Comparison of ENCODE assay signal across 24 cellular contexts in genomic region chr6:80161438-80161837, GRCh38. TPM values are rescaled to one million over a fixed set of nuclear protein-coding genes. Genes with fewer than 3 reads are reported as not detected.
DNase-seq lines count a peak whose midpoint lies in the region; ATAC-seq, FAIRE-seq and TF ChIP-seq lines count a peak whose summit lies in the region.
"Had no signal": no experiment of that assay in that cellular context is flagged by ENCODE, and none has a peak within 500 bp of the region (broad histone marks: within the 10 kb centered on the region; RNA-seq: fewer than 3 reads in every experiment).

No MANE protein-coding gene starts in this region.

- FAIRE-seq in HepG2 (lab: Jason Lieb, UNC) = no peak
- FAIRE-seq: GM19239, RCC 7860 had no signal

- H3K9ac ChIP-seq in HepG2 (ENCODE audit: insufficient read depth, low read depth, low read length) = no peak overlapping the region
- H3K9ac ChIP-seq in PC-3 (ENCODE audit: low read length) = no peak overlapping the region

- TF ChIP-seq CTCF in HepG2 (CRISPR knock-in tag; IDR thresholded peaks at IDR 0.05) (no peak), right lobe of liver (IDR thresholded peaks at IDR 0.05) (no peak), WERI-Rb-1 (IDR thresholded peaks at IDR 0.05; ENCODE audit: low read depth, low read length) (no peak), PC-3 (conservative IDR thresholded peaks at IDR 0.05; ENCODE audit: low read depth, low read length) (no peak), tibial nerve (IDR thresholded peaks at IDR 0.05) (no peak)

- H3K4me1 ChIP-seq in HepG2 (ENCODE audit: insufficient read depth, low read length) (no peaks in the 10 kb centered on the region), right lobe of liver (peaks cover 0 to 11% (median 0%) of the 10 kb centered on the region in 4 donors), PC-3 (ENCODE audit: insufficient read depth, low read length) (peaks cover 19% of the 10 kb centered on the region), tibial nerve (no peaks in the 10 kb centered on the region)

- H3K36me3 ChIP-seq in HepG2 (replicated peaks in 1 of 2; ENCODE audit: control insufficient read depth in 1 of 2, insufficient read depth in 2 of 2, low read length in 2 of 2) (no peaks in the 10 kb centered on the region), right lobe of liver (no peaks in the 10 kb centered on the region), WERI-Rb-1 (no peaks in the 10 kb centered on the region), PC-3 (ENCODE audit: low read depth, low read length) (no peaks in the 10 kb centered on the region), tibial nerve (no peaks in the 10 kb centered on the region)
- H3K36me3 ChIP-seq: SJSA1 had no signal

- no peak overlapping the region for H3K27ac ChIP-seq in HepG2 (ENCODE audit: extremely low read length, insufficient read depth, low read length)
- H3K27ac ChIP-seq in right lobe of liver = no peak overlapping the region
- H3K27ac ChIP-seq in WERI-Rb-1 = no peak overlapping the region
- no peak overlapping the region for H3K27ac ChIP-seq in PC-3 (ENCODE audit: low read length)
- H3K27ac ChIP-seq in tibial nerve = no peak overlapping the region
- H3K27ac ChIP-seq: HL-60, SJSA1 had no signal

- H3K79me2 ChIP-seq in HepG2 (ENCODE audit: insufficient read depth, low read length) = no peaks in the 10 kb centered on the region
- no peaks in the 10 kb centered on the region for H3K79me2 ChIP-seq in PC-3 (ENCODE audit: low read length)

- DNase-seq in HepG2 (ENCODE audit: low spot score) = no peak
- no peak for DNase-seq in right lobe of liver
- DNase-seq in WERI-Rb-1 = peak; percentile 57
- no peak for DNase-seq in left lobe of liver (ENCODE audit: low spot score)
- no peak for DNase-seq in PC-3
- no peak for DNase-seq in tibial nerve (ENCODE audit: low spot score in 2 of 2)
- DNase-seq: AML-193; C1 segment of cervical spinal cord; CD8-positive, alpha-beta T cell; DMS79; HCEC 1CT; KBM-7; MM.1S; NCI-H1048; NCI-H1436; NCI-H2029; NCI-H226; NCI-H510A treated with DMSO at 0.1 percent for 48 hours; NCI-H748 treated with DMSO at 0.1 percent for 48 hours had no signal

- TF ChIP-seq EP300 in HepG2 (IDR thresholded peaks at IDR 0.05; ENCODE audit: low read depth in 2 of 2, low read length in 2 of 2) (no peak), HepG2 (CRISPR knock-in tag; IDR thresholded peaks at IDR 0.05; ENCODE audit: borderline replicate concordance) (no peak), tibial nerve (IDR thresholded peaks at IDR 0.05) (no peak)

- CTCF ChIA-PET in HepG2 (lab: Yijun Ruan, JAX; ENCODE audit: low intra/inter-chr PET ratio, low total read pairs) = no interaction called here
- CTCF ChIA-PET in PC-3 (lab: Charles Lee) = no interaction called here

- H3K4me3 ChIP-seq in HepG2 (replicated peaks in 1 of 3; ENCODE audit: insufficient read depth in 1 of 3, low read depth in 2 of 3, low read length in 3 of 3) = no peak overlapping the region
- H3K4me3 ChIP-seq in right lobe of liver = no peak overlapping the region
- H3K4me3 ChIP-seq in WERI-Rb-1 (ENCODE audit: low read depth, low read length) = no peak overlapping the region
- H3K4me3 ChIP-seq in PC-3 (ENCODE audit: low read length) = no peak overlapping the region
- H3K4me3 ChIP-seq in tibial nerve = no peak overlapping the region
- H3K4me3 ChIP-seq: SJSA1 had no signal

- no peak for TF ChIP-seq POLR2A in HepG2 (IDR thresholded peaks at IDR 0.05; ENCODE audit: insufficient read depth in 1 of 2, low read depth in 2 of 2, low read length in 2 of 2)
- no peak for TF ChIP-seq POLR2A in right lobe of liver (IDR thresholded peaks at IDR 0.05)
- no peak for TF ChIP-seq POLR2A in tibial nerve (IDR thresholded peaks at IDR 0.05)

- no peak overlapping the region for H3K4me2 ChIP-seq in HepG2 (ENCODE audit: low read depth, low read length)
- H3K4me2 ChIP-seq in PC-3 (ENCODE audit: low read length) = no peak overlapping the region

- H3K27me3 ChIP-seq in HepG2 (ENCODE audit: control insufficient read depth in 1 of 2, insufficient read depth in 2 of 2, low read length in 2 of 2) = no peaks in the 10 kb centered on the region
- no peaks in the 10 kb centered on the region for H3K27me3 ChIP-seq in right lobe of liver
- no peaks in the 10 kb centered on the region for H3K27me3 ChIP-seq in WERI-Rb-1 (ENCODE audit: insufficient read depth, low read depth, severe bottlenecking)
- H3K27me3 ChIP-seq in PC-3 (ENCODE audit: low read length) = no peaks in the 10 kb centered on the region
- no peaks in the 10 kb centered on the region for H3K27me3 ChIP-seq in tibial nerve
- H3K27me3 ChIP-seq: SJSA1 had no signal

- POLR2A ChIA-PET in HepG2 (lab: Yijun Ruan, JAX) = no interaction called here
- POLR2A ChIA-PET in PC-3 (lab: Charles Lee; ENCODE audit: unreplicated experiment) = no interaction called here

- no peaks in the 10 kb centered on the region for H4K20me1 ChIP-seq in HepG2 (ENCODE audit: insufficient read depth, low read length)
- no peaks in the 10 kb centered on the region for H4K20me1 ChIP-seq in PC-3 (ENCODE audit: low read length)

- WGBS in HepG2 (ENCODE audit: low lambda C conversion rate) = 85% methylated on average over 1 of the region's 1 CpG
- WGBS in right lobe of liver (ENCODE audit: insufficient coverage, low coverage, low lambda C conversion rate, missing lambda C conversion rate) = 90% methylated on average over 1 of the region's 1 CpG
- WGBS in tibial nerve, 2 donors = 82 to 91% methylated on average over 1 of the region's 1 CpG

- H3K9me3 ChIP-seq in HepG2 (ENCODE audit: low read length) (no peaks in the 10 kb centered on the region), right lobe of liver (no peaks in the 10 kb centered on the region), WERI-Rb-1 (ENCODE audit: severe bottlenecking) (no peaks in the 10 kb centered on the region), PC-3 (ENCODE audit: low read length) (no peaks in the 10 kb centered on the region), tibial nerve (no peaks in the 10 kb centered on the region)
- H3K9me3 ChIP-seq: SJSA1 had no signal

- intact Hi-C loops in HepG2 (cut with micrococcal nuclease; ENCODE audit: unreplicated experiment) = no loop called here
- intact Hi-C loops in right lobe of liver (cut with DNase I) = no loop called here
- intact Hi-C loops in PC-3 (cut with micrococcal nuclease) = no loop called here

- no TSS peak for BruUV-seq in HepG2 (replicated peaks; lab: Mats Ljungman, UMichigan)
- no TSS peak for BruUV-seq in PC-3 (replicated peaks; lab: Mats Ljungman, UMichigan)

- H3F3A ChIP-seq in PC-3 (ENCODE audit: low read length, unreplicated experiment) = peaks cover 5% of the 10 kb centered on the region

- no peak for TF ChIP-seq RAD21 in HepG2 (CRISPR knock-in tag; IDR thresholded peaks at IDR 0.05)

- H3K9me2 ChIP-seq in PC-3 (replicated peaks; ENCODE audit: low read length) = no peaks in the 10 kb centered on the region

- peak; percentile 60 for ATAC-seq in HepG2
- ATAC-seq in right lobe of liver = no peak
- ATAC-seq in left lobe of liver = peak; percentile 25
- no peak for ATAC-seq in PC-3
- no peak for ATAC-seq in GM21360 (IDR thresholded peaks at IDR 0.05; ENCODE audit: unreplicated experiment)
- ATAC-seq: CD8-positive, alpha-beta T cell had no signal

- in situ Hi-C loops in HepG2 (cut with HindIII; ENCODE audit: extremely low pct_ligation_motif_present, low pct_unique_long_range_greater_than_20kb) = no loop called here

- H2AFZ ChIP-seq in HepG2 (ENCODE audit: low read length) (no peak overlapping the region), PC-3 (ENCODE audit: low read length) (no peak overlapping the region)

TF ChIP-seq in HepG2, 621 proteins besides CTCF, POLR2A, EP300 and RAD21 (continues in another document):
- TF ChIP-seq ZNF761 (CRISPR knock-in tag; conservative IDR thresholded peaks at IDR 0.05) = no peak
- no peak for TF ChIP-seq NCOA2 (CRISPR knock-in tag; IDR thresholded peaks at IDR 0.05)
- no peak for TF ChIP-seq ZBTB2 (CRISPR knock-in tag; IDR thresholded peaks at IDR 0.05; ENCODE audit: low read depth)

RNA-seq across cellular contexts. Expression of gene BCKDHB, which starts 55.0 kb away (rescaled TPM):
- total RNA-seq in HepG2 (2016; rRNA removed; fragmentation: Illumina TruSeq; extraction: Trizol) (13.6 and 17.0 TPM in 2 replicates), right lobe of liver (10 to 100 TPM; 22.1 to 57.2 (median 43.9) TPM), left lobe of liver (64.9 TPM), PC-3 (2014; rRNA removed) (9.9 and 12.7 TPM in 2 replicates), tibial nerve (10 to 100 TPM; 13.5 to 28.7 (median 23.4) TPM)
- total RNA-seq in HepG2 (2016; cell fraction: cytosol; rRNA removed; fragmentation: Illumina TruSeq; extraction: Trizol; ENCODE audit: low read depth) = 3.3 and 5.4 TPM in 2 replicates
- total RNA-seq in HepG2 (2016; cell fraction: insoluble cytoplasmic fraction; rRNA removed; fragmentation: Illumina TruSeq; extraction: Trizol) = 13.3 and 15.8 TPM in 2 replicates
- total RNA-seq in HepG2 (2016; cell fraction: membrane; rRNA removed; fragmentation: Illumina TruSeq; extraction: Trizol) = 3.3 and 3.4 TPM in 2 replicates
- 24.3 and 24.4 TPM in 2 replicates for total RNA-seq in HepG2 (2016; cell fraction: nucleus; rRNA removed; fragmentation: Illumina TruSeq; extraction: Trizol)
- 7.1 and 10.8 TPM in 2 replicates for polyA plus RNA-seq in HepG2 (2011; rRNA removed)
- 5.0 and 7.0 TPM in 2 replicates for polyA plus RNA-seq in HepG2 (2011; cell fraction: cytosol; rRNA removed)
- polyA plus RNA-seq in HepG2 (2011; cell fraction: nucleus; rRNA removed) = 3.3 and 3.6 TPM in 2 replicates
- polyA plus RNA-seq in HepG2 (2012) = 4.7 and 6.3 TPM in 2 replicates
- polyA plus RNA-seq in HepG2 (2016; cell fraction: cytosol; fragmentation: Illumina TruSeq; extraction: Trizol; ENCODE audit: low read depth) = 1.2 and 1.4 TPM in 2 replicates
- 19.7 and 20.6 TPM in 2 replicates for polyA plus RNA-seq in HepG2 (2016; cell fraction: insoluble cytoplasmic fraction; fragmentation: Illumina TruSeq; extraction: Trizol; ENCODE audit: low read depth)
- 3.2 and 4.0 TPM in 2 replicates for polyA plus RNA-seq in HepG2 (2016; cell fraction: membrane; fragmentation: Illumina TruSeq; extraction: Trizol; ENCODE audit: low read depth)
- polyA plus RNA-seq in HepG2 (2016; cell fraction: nucleus; fragmentation: Illumina TruSeq; extraction: Trizol; ENCODE audit: insufficient read depth, low read depth) = 8.6 and 11.4 TPM in 2 replicates
- 4.7 and 5.4 TPM in 2 replicates for polyA minus RNA-seq in HepG2 (2011; rRNA and poly(A)+ RNA removed; ENCODE audit: low replicate concordance)
- polyA minus RNA-seq in HepG2 (2011; cell fraction: cytosol; rRNA and poly(A)+ RNA removed) = 4.5 and 5.4 TPM in 2 replicates
- 21.6 and 28.8 TPM in 2 replicates for polyA minus RNA-seq in HepG2 (2011; cell fraction: nucleus; rRNA and poly(A)+ RNA removed)

Comparison
In these comparisons a context has a peak if more than half of its experiments do, and no peak if none do; other contexts are left out.
1. ATAC-seq: peak in HepG2 (single experiment) and left lobe of liver (single experiment); none in right lobe of liver (0 of 4), PC-3 (single experiment) and GM21360 (single experiment).